In the genomic region with DNA sequence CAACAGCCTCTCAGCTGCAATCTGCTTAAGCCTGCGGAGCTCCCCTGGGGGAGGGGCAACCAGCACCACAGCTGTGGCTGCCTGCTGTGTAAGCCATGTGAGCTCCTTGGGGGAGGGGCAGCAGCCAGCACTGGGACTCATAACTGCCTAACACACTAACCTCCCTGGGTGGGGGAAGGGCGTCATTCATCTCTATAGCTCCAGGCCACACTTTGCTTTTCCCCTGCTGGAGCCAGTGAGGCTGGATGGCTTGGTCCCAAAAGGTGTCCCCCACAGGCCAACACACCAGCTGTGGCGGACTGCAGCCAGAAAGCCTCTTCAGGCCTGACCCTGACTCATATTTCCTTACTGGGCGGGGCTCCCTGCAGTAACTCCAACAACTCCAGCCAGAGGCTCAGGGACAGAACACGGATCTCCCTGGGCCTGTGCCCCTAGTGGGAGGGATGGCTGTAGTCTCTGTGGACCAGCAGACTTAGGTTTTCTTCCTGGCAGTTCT, we compare ENCODE assay signal across 8 cellular contexts.
DNase-seq lines count a peak whose midpoint lies in the region; ATAC-seq and TF ChIP-seq lines count a peak whose summit lies in the region.

No MANE protein-coding gene starts in this region.

- H3K9me3 Mint-ChIP-seq in chondrocyte (ENCODE audit: low read depth) (peaks cover 32% of the 10 kb centered on the region), neural crest cell (peaks cover 34% of the 10 kb centered on the region), endothelial cell (ENCODE audit: unreplicated experiment) (no peaks in the 10 kb centered on the region)

- H3K4me1 Mint-ChIP-seq in chondrocyte (ENCODE audit: low read depth) (peaks cover 15% of the 10 kb centered on the region), neural crest cell (peaks cover 14% of the 10 kb centered on the region), endothelial cell (ENCODE audit: unreplicated experiment) (peaks cover 3% of the 10 kb centered on the region)

- CTCF ChIA-PET in HEK293 (lab: Yijun Ruan, JAX), result interaction anchor here (0.6 to 1.1 kb wide), 4 partner anchors 17 to 105 kb away, joined by 3 to 4 read pairs (median 3); no protein-coding TSS in a partner anchor

- intact Hi-C loops in tibial artery (cut with DNase I; ENCODE audit: low total_unique reads), result no loop called here

- no peaks in the 10 kb centered on the region for H3K36me3 ChIP-seq in HEK293 (ENCODE audit: control insufficient read depth in 2 of 2, insufficient read depth in 1 of 2, low read length in 2 of 2)
- no peaks in the 10 kb centered on the region for H3K36me3 ChIP-seq in tibial artery

- H3K27me3 Mint-ChIP-seq in chondrocyte (ENCODE audit: low read depth) (no peaks in the 10 kb centered on the region), neural crest cell (ENCODE audit: low read depth) (no peaks in the 10 kb centered on the region), endothelial cell (ENCODE audit: unreplicated experiment) (no peaks in the 10 kb centered on the region)

- H3K9me3 ChIP-seq in HEK293 (ENCODE audit: control insufficient read depth, insufficient read depth, low read depth, low read length) (no peaks in the 10 kb centered on the region), tibial artery (no peaks in the 10 kb centered on the region)

- POLR2A ChIA-PET in HEK293 (lab: Yijun Ruan, JAX), result interaction anchor here (1.3 kb wide), 1 partner anchor 130 kb away, joined by 4 read pairs; no protein-coding TSS in a partner anchor

- H3K4me1 ChIP-seq in HEK293 (ENCODE audit: control insufficient read depth, insufficient read depth, low read length) (no peaks in the 10 kb centered on the region; the same call in 1 of the 2 replicates), tibial artery (no peaks in the 10 kb centered on the region)

- TF ChIP-seq CTCF in HEK293 (tag by site-specific recombination; IDR thresholded peaks at IDR 0.05), result no peak
- TF ChIP-seq CTCF in chondrocyte (IDR thresholded peaks at IDR 0.05), result peak; percentile 26
- no peak for TF ChIP-seq CTCF in neural crest cell (conservative IDR thresholded peaks at IDR 0.05)
- no peak for TF ChIP-seq CTCF in endothelial cell (IDR thresholded peaks at IDR 0.05; ENCODE audit: unreplicated experiment)
- TF ChIP-seq CTCF in tibial artery (IDR thresholded peaks at IDR 0.05), result no peak

- no peaks in the 10 kb centered on the region for H3K27me3 ChIP-seq in tibial artery

- H3K27ac ChIP-seq in HEK293 (ENCODE audit: extremely low read depth, low read depth, low read length) (no peak overlapping the region; the same call in 1 of the 2 replicates), tibial artery (no peak overlapping the region)

- ATAC-seq in GM18498 (IDR thresholded peaks at IDR 0.05; ENCODE audit: unreplicated experiment) (peak; percentile 30), GM18517 (IDR thresholded peaks at IDR 0.05; ENCODE audit: unreplicated experiment) (no peak)

- H3K27ac Mint-ChIP-seq in chondrocyte (ENCODE audit: unreplicated experiment) (peak overlapping the region; percentile 55), neural crest cell (ENCODE audit: unreplicated experiment) (peak overlapping the region; percentile 58), endothelial cell (ENCODE audit: unreplicated experiment) (no peak overlapping the region)

- DNase-seq in NCI-H1436 (lab: John Stamatoyannopoulos, UW) (peak; percentile 60), chondrocyte (ENCODE audit: low spot score) (peak; percentile 68), neural crest cell (ENCODE audit: low read depth, low spot score) (peak; percentile 35), endothelial cell (ENCODE audit: low spot score) (no peak), tibial artery (no peak)

- peak overlapping the region; percentile 24 for H3K4me3 Mint-ChIP-seq in chondrocyte (ENCODE audit: unreplicated experiment)
- H3K4me3 Mint-ChIP-seq in neural crest cell, result no peak overlapping the region
- H3K4me3 Mint-ChIP-seq in endothelial cell (ENCODE audit: unreplicated experiment), result no peak overlapping the region

- H3K36me3 Mint-ChIP-seq in chondrocyte (ENCODE audit: low read depth) (peaks cover 5% of the 10 kb centered on the region), neural crest cell (ENCODE audit: low read depth) (peaks cover 33% of the 10 kb centered on the region), endothelial cell (ENCODE audit: low read depth, unreplicated experiment) (peaks cover 5% of the 10 kb centered on the region)

- no peak overlapping the region for H3K4me3 ChIP-seq in HEK293 (ENCODE audit: low read depth, low read length)
- H3K4me3 ChIP-seq in tibial artery, result no peak overlapping the region

TF ChIP-seq in HEK293, 187 proteins besides CTCF, POLR2A, EP300 and RAD21 (continues in another document):
- TF ChIP-seq, protein P1, sequence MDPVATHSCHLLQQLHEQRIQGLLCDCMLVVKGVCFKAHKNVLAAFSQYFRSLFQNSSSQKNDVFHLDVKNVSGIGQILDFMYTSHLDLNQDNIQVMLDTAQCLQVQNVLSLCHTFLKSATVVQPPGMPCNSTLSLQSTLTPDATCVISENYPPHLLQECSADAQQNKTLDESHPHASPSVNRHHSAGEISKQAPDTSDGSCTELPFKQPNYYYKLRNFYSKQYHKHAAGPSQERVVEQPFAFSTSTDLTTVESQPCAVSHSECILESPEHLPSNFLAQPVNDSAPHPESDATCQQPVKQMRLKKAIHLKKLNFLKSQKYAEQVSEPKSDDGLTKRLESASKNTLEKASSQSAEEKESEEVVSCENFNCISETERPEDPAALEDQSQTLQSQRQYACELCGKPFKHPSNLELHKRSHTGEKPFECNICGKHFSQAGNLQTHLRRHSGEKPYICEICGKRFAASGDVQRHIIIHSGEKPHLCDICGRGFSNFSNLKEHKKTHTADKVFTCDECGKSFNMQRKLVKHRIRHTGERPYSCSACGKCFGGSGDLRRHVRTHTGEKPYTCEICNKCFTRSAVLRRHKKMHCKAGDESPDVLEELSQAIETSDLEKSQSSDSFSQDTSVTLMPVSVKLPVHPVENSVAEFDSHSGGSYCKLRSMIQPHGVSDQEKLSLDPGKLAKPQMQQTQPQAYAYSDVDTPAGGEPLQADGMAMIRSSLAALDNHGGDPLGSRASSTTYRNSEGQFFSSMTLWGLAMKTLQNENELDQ (tag by site-specific recombination; IDR thresholded peaks at IDR 0.05; ENCODE audit: low read depth), result no peak
- 0 out of 2 replicates have a peak, but pooled peaks have one; percentile 25 for TF ChIP-seq ZNF610 (tag by site-specific recombination; IDR thresholded peaks at IDR 0.05; ENCODE audit: borderline replicate concordance)
- TF ChIP-seq ZNF341 (tag by site-specific recombination; IDR thresholded peaks at IDR 0.05; ENCODE audit: low read depth), result 0 out of 2 replicates have a peak, but pooled peaks have one; percentile 33
- TF ChIP-seq YY1 (tag by site-specific recombination; IDR thresholded peaks at IDR 0.05), result peak; percentile 18; the same call in 1 of the 2 replicates
- TF ChIP-seq, protein P2, sequence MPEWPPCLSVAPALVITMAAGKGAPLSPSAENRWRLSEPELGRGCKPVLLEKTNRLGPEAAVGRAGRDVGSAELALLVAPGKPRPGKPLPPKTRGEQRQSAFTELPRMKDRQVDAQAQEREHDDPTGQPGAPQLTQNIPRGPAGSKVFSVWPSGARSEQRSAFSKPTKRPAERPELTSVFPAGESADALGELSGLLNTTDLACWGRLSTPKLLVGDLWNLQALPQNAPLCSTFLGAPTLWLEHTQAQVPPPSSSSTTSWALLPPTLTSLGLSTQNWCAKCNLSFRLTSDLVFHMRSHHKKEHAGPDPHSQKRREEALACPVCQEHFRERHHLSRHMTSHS (tag by site-specific recombination; IDR thresholded peaks at IDR 0.05), result no peak
- peak; percentile 51; the same call in 1 of the 2 replicates for TF ChIP-seq KLF1 (tag by site-specific recombination; IDR thresholded peaks at IDR 0.05)
- TF ChIP-seq BCL11A (tag by site-specific recombination; IDR thresholded peaks at IDR 0.05; ENCODE audit: low read depth), result no peak
- TF ChIP-seq GLIS1 (tag by site-specific recombination; IDR thresholded peaks at IDR 0.05), result peak; percentile 58
- no peak for TF ChIP-seq ZNF548 (tag by site-specific recombination; IDR thresholded peaks at IDR 0.05)
- peak; percentile 64; the same call in 1 of the 2 replicates for TF ChIP-seq ZNF324 (tag by site-specific recombination; IDR thresholded peaks at IDR 0.05)
- TF ChIP-seq ZXDB (tag by site-specific recombination; IDR thresholded peaks at IDR 0.05), result peak; percentile 58
- no peak for TF ChIP-seq ZNF837 (tag by site-specific recombination; IDR thresholded peaks at IDR 0.05)
- TF ChIP-seq, protein P3, sequence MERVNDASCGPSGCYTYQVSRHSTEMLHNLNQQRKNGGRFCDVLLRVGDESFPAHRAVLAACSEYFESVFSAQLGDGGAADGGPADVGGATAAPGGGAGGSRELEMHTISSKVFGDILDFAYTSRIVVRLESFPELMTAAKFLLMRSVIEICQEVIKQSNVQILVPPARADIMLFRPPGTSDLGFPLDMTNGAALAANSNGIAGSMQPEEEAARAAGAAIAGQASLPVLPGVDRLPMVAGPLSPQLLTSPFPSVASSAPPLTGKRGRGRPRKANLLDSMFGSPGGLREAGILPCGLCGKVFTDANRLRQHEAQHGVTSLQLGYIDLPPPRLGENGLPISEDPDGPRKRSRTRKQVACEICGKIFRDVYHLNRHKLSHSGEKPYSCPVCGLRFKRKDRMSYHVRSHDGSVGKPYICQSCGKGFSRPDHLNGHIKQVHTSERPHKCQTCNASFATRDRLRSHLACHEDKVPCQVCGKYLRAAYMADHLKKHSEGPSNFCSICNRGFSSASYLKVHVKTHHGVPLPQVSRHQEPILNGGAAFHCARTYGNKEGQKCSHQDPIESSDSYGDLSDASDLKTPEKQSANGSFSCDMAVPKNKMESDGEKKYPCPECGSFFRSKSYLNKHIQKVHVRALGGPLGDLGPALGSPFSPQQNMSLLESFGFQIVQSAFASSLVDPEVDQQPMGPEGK (tag by site-specific recombination; IDR thresholded peaks at IDR 0.05), result peak; percentile 32; the same call in 1 of the 2 replicates
- TF ChIP-seq, protein P4, sequence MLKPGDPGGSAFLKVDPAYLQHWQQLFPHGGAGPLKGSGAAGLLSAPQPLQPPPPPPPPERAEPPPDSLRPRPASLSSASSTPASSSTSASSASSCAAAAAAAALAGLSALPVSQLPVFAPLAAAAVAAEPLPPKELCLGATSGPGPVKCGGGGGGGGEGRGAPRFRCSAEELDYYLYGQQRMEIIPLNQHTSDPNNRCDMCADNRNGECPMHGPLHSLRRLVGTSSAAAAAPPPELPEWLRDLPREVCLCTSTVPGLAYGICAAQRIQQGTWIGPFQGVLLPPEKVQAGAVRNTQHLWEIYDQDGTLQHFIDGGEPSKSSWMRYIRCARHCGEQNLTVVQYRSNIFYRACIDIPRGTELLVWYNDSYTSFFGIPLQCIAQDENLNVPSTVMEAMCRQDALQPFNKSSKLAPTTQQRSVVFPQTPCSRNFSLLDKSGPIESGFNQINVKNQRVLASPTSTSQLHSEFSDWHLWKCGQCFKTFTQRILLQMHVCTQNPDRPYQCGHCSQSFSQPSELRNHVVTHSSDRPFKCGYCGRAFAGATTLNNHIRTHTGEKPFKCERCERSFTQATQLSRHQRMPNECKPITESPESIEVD (tag by site-specific recombination; IDR thresholded peaks at IDR 0.05), result peak; percentile 49
- TF ChIP-seq ZNF2 (tag by site-specific recombination; IDR thresholded peaks at IDR 0.05), result 0 out of 2 replicates have a peak, but pooled peaks have one; percentile 32

Comparison
In these comparisons a context has a peak if more than half of its experiments do, and no peak if none do; other contexts are left out.
1. DNase-seq: peak in NCI-H1436 (single experiment), chondrocyte (single experiment) and neural crest cell (single experiment); none in endothelial cell (single experiment) and tibial artery (0 of 2).